11 cellular contexts compared by ENCODE assay signal in the genomic region with DNA sequence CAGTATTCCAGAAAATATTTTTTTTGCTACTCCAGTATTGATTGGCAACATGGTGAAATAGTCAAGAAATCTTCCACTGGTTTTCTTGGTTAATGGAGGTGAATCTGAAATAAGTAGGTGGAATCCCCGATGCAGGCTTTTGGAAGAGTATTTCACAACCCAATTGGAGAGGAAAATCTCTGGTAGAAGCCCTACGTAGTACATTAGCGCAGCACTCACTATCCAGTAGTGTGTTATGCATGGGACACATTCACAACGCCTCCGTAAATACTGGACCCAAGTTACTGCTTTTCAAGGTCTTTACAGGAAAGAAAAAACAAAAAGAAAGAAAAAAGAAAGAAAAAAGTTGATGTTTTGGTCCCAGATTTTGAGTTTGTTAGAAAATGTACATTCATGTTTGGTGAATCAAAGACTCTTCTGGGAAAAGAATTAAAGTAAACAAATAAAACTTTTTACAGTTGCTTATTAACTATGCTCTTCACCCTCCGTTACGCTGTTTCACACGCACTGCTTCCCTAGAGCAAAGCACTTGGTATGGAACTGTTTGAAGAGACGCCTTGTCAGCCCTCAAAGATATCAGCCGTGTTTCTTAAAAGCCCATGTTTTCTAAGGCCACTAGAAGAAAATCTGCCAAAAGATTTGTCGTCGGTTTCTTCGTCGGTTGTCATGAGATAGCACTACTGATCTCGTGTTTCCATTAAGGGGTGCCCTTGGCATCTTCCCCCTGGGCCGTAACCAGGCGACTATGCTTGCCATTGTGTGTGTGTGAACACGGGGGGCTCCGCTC.
DNase-seq lines count a peak whose midpoint lies in the region; ATAC-seq and TF ChIP-seq lines count a peak whose summit lies in the region.
"Had no signal": no experiment of that assay in that cellular context is flagged by ENCODE, and none has a peak within 500 bp of the region (broad histone marks: within the 10 kb centered on the region; RNA-seq: fewer than 3 reads in every experiment).

No MANE protein-coding gene starts in this region.

- H2BK15ac ChIP-seq in mesendoderm (replicated peaks; ENCODE audit: low read depth) = no peak overlapping the region

- H3K18ac ChIP-seq in mesendoderm (ENCODE audit: low read length) = peak overlapping the region; percentile 54

- peak overlapping the region; percentile 60 for H3K9ac ChIP-seq in mesendoderm (ENCODE audit: low read length)

- no peak overlapping the region for H2BK120ac ChIP-seq in mesendoderm (ENCODE audit: low read depth, low read length)

- H4K8ac ChIP-seq in mesendoderm (ENCODE audit: low read depth, low read length) = no peak overlapping the region

- H3K79me2 ChIP-seq in mesendoderm (ENCODE audit: control insufficient read depth, insufficient read depth, low read length) = no peaks in the 10 kb centered on the region

- H3K36me3 Mint-ChIP-seq in type B pancreatic cell = no peaks in the 10 kb centered on the region

- H3K4me1 ChIP-seq in cardiac muscle cell (ENCODE audit: low read depth) (peaks cover 7% of the 10 kb centered on the region), mesendoderm (ENCODE audit: control insufficient read depth, low read depth, low read length) (no peaks in the 10 kb centered on the region)

- no CpG with 5 or more reads among the region's 19 CpGs for WGBS in mesendoderm (ENCODE audit: extremely low coverage, insufficient coverage, low lambda C conversion rate)

- peaks cover 54% of the 10 kb centered on the region for H3K27me3 Mint-ChIP-seq in type B pancreatic cell

- H2AK5ac ChIP-seq in mesendoderm (ENCODE audit: low read length) = no peak overlapping the region

- H3K79me1 ChIP-seq in mesendoderm (ENCODE audit: low read length) = no peaks in the 10 kb centered on the region

- TF ChIP-seq CTCF in cardiac muscle cell (IDR thresholded peaks at IDR 0.05; ENCODE audit: low read depth, low read length) (no peak), brain microvascular endothelial cell (IDR thresholded peaks at IDR 0.05; ENCODE audit: low read depth, low read length, missing control alignments) (no peak), type B pancreatic cell (conservative IDR thresholded peaks at IDR 0.05) (no peak)

- H3K4me3 ChIP-seq in cardiac muscle cell (peak overlapping the region; percentile 30), brain microvascular endothelial cell (ENCODE audit: low read depth, low read length) (peak overlapping the region; percentile 58), mesendoderm (ENCODE audit: low read length) (no peak overlapping the region)

- H3K4me3 Mint-ChIP-seq in type B pancreatic cell = peak overlapping the region; percentile 86

- H3K36me3 ChIP-seq in cardiac muscle cell (no peaks in the 10 kb centered on the region), brain microvascular endothelial cell (replicated peaks) (no peaks in the 10 kb centered on the region), mesendoderm (ENCODE audit: control insufficient read depth, insufficient read depth, low read length) (no peaks in the 10 kb centered on the region)

- H3K4ac ChIP-seq in mesendoderm (ENCODE audit: low read depth, low read length) = no peak overlapping the region

- no peak for ATAC-seq in Right ventricle myocardium inferior
- ATAC-seq: HCT116 had no signal

- no peak overlapping the region for H3K27ac ChIP-seq in cardiac muscle cell
- no peak overlapping the region for H3K27ac ChIP-seq in brain microvascular endothelial cell
- no peak overlapping the region for H3K27ac ChIP-seq in mesendoderm (ENCODE audit: low read depth, low read length)

- H2BK5ac ChIP-seq in mesendoderm (ENCODE audit: low read length) = no peak overlapping the region

- intact Hi-C loops in Right ventricle myocardium inferior (cut with DNase I) = no loop called here

- H3K27me3 ChIP-seq in cardiac muscle cell = peaks cover 82% of the 10 kb centered on the region
- no peaks in the 10 kb centered on the region for H3K27me3 ChIP-seq in brain microvascular endothelial cell (replicated peaks)
- H3K27me3 ChIP-seq in mesendoderm (ENCODE audit: insufficient read depth, low read length, poor library complexity) = no peaks in the 10 kb centered on the region

- H3K9me3 ChIP-seq in cardiac muscle cell (ENCODE audit: low read depth) = no peaks in the 10 kb centered on the region

- DNase-seq in cardiac muscle cell (ENCODE audit: low read depth in 1 of 2, low spot score in 1 of 2) (peak in 1 of 2 donors; percentile 30), Right ventricle myocardium inferior (ENCODE audit: missing footprints) (no peak), brain microvascular endothelial cell (no peak), mesendoderm (peak; percentile 30), type B pancreatic cell (ENCODE audit: extremely low spot score, unreplicated experiment) (no peak), NCI-H2227 treated with DMSO at 0.1 percent for 48 hours (lab: John Stamatoyannopoulos, UW) (no peak), cerebellar cortex (ENCODE audit: low spot score) (no peak)
- DNase-seq in activated CD4-positive, CD25-positive, alpha-beta regulatory T cell (lab: John Stamatoyannopoulos, UW) = no peak
- DNase-seq: C1 segment of cervical spinal cord, NCI-H187 had no signal

- peaks cover 5% of the 10 kb centered on the region for H3K4me1 Mint-ChIP-seq in type B pancreatic cell (ENCODE audit: unreplicated experiment)

- peak overlapping the region; percentile 52 for H3K4me2 ChIP-seq in mesendoderm (ENCODE audit: low read length)

- H3K56ac ChIP-seq in mesendoderm (ENCODE audit: low read length) = peak overlapping the region; percentile 93

- in situ Hi-C loops in brain microvascular endothelial cell (cut with HindIII; ENCODE audit: low pct_ligation_motif_present, low sequenced_read_pairs) = no loop called here

- no peak overlapping the region for H4K5ac ChIP-seq in mesendoderm (ENCODE audit: low read length)

- no peak overlapping the region for H3K27ac Mint-ChIP-seq in type B pancreatic cell

- H3K23ac ChIP-seq in mesendoderm (ENCODE audit: low read length) = no peak overlapping the region

- H3K9me3 Mint-ChIP-seq in type B pancreatic cell = no peaks in the 10 kb centered on the region
